12 cellular contexts compared by ENCODE assay signal in genomic region chr20:5353624-5354496, GRCh38. TPM values are rescaled to one million over a fixed set of nuclear protein-coding genes. Genes with fewer than 3 reads are reported as not detected.
A peak's percentile ranks its signal among the peaks of the same experiment; 100 is the strongest.
DNase-seq lines count a peak whose midpoint lies in the region; FAIRE-seq and TF ChIP-seq lines count a peak whose summit lies in the region.
"Had no signal": no experiment of that assay in that cellular context is flagged by ENCODE, and none has a peak within 500 bp of the region (broad histone marks: within the 10 kb centered on the region; RNA-seq: fewer than 3 reads in every experiment).

No MANE protein-coding gene starts in this region.

- TF ChIP-seq CTCF in NB4 (IDR thresholded peaks at IDR 0.05; ENCODE audit: low read depth, low read length) (no peak), bronchial epithelial cell (IDR thresholded peaks at IDR 0.05; ENCODE audit: insufficient read depth, low read length, severe bottlenecking) (no peak)

- no peak for TF ChIP-seq POLR2A in NB4 (IDR thresholded peaks at IDR 0.05; ENCODE audit: extremely low read depth, insufficient read length)

- H3K36me3 ChIP-seq in bronchial epithelial cell (ENCODE audit: control insufficient read depth, insufficient read depth, low read length) = no peaks in the 10 kb centered on the region
- H3K36me3 ChIP-seq: cardiac muscle cell had no signal

- H3K27me3 ChIP-seq in bronchial epithelial cell (ENCODE audit: control insufficient read depth, insufficient read depth, low read length) = peaks cover 2% of the 10 kb centered on the region
- H3K27me3 ChIP-seq: cardiac muscle cell had no signal

- DNase-seq in GM03348 (ENCODE audit: low spot score) = peak; percentile 49
- DNase-seq in NB4 (ENCODE audit: low read depth) = peak; percentile 18
- DNase-seq in bronchial epithelial cell (ENCODE audit: low read depth) = peak; percentile 83
- peak; percentile 51 for DNase-seq in renal cortical epithelial cell (ENCODE audit: low read depth)
- DNase-seq in stimulated activated CD4-positive, alpha-beta T cell treated with anti-CD3 and anti-CD28 coated beads, Interleukin-4, amount 100 ng/mL, for 1 hour = no peak
- DNase-seq in SHP77 (lab: John Stamatoyannopoulos, UW) = no peak
- no peak for DNase-seq in NCI-H2227 treated with DMSO at 0.1 percent for 48 hours (lab: John Stamatoyannopoulos, UW)
- DNase-seq: glutamatergic neuron, NCI-H2081 treated with DMSO at 0.1 percent for 48 hours, Right ventricle myocardium superior had no signal

- H3K4me3 ChIP-seq in NB4 (ENCODE audit: low read depth, low read length) (no peak overlapping the region), bronchial epithelial cell (ENCODE audit: low read depth, low read length) (no peak overlapping the region)
- H3K4me3 ChIP-seq: cardiac muscle cell had no signal

- no peak for FAIRE-seq in bronchial epithelial cell (lab: Jason Lieb, UNC)

RNA-seq across cellular contexts. Expression of gene PROKR2, which starts 37.1 kb away (rescaled TPM):
- total RNA-seq in bronchial epithelial cell (not detected in 2 replicates), renal cortical epithelial cell (not detected in 2 replicates)
- total RNA-seq: cardiac muscle cell, Right ventricle myocardium superior, sciatic nerve had no signal

Comparison
In these comparisons a context has a peak if more than half of its experiments do, and no peak if none do; other contexts are left out.
1. DNase-seq: peak in GM03348 (single experiment), NB4 (single experiment), bronchial epithelial cell (single experiment) and renal cortical epithelial cell (single experiment); none in stimulated activated CD4-positive, alpha-beta T cell treated with anti-CD3 and anti-CD28 coated beads, Interleukin-4, amount 100 ng/mL, for 1 hour (single experiment), SHP77 (0 of 2) and NCI-H2227 treated with DMSO at 0.1 percent for 48 hours (single experiment).